1 cellular context compared by ENCODE assay signal in the genomic region with DNA sequence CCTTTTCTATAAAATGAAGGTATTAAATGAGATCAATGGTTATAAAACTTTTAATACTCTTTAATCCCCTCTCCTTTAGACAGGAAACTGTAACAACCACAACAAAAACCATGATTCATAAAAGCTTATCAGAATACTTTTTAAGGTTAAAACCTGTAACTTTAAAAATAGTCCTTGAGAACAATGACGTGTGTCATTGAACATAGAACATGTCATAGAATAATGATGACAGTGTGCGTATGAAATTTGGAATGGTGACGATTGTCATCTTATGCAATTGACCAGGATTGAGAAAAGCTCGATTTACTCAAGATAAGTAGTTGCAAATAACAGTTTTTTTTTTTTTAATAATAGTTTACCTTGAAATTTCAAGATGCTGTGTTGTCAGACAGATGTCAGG.
TF ChIP-seq lines count a peak whose summit lies in the region.

No MANE protein-coding gene starts in this region.

TF ChIP-seq in WTC11, 78 proteins besides CTCF, POLR2A, EP300 and RAD21 (continued from another document):
- TF ChIP-seq USF2 (CRISPR knock-in tag; IDR thresholded peaks at IDR 0.05), result no peak
- no peak for TF ChIP-seq MYBL2 (CRISPR knock-in tag; IDR thresholded peaks at IDR 0.05)
- no peak for TF ChIP-seq JUN (CRISPR knock-in tag; IDR thresholded peaks at IDR 0.05)
- no peak for TF ChIP-seq GTF2I (CRISPR knock-in tag; conservative IDR thresholded peaks at IDR 0.05)
- TF ChIP-seq IRF2 (CRISPR knock-in tag; IDR thresholded peaks at IDR 0.05; ENCODE audit: borderline replicate concordance, low read depth), result no peak
- TF ChIP-seq, protein P1, sequence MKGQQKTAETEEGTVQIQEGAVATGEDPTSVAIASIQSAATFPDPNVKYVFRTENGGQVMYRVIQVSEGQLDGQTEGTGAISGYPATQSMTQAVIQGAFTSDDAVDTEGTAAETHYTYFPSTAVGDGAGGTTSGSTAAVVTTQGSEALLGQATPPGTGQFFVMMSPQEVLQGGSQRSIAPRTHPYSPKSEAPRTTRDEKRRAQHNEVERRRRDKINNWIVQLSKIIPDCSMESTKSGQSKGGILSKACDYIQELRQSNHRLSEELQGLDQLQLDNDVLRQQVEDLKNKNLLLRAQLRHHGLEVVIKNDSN (CRISPR knock-in tag; IDR thresholded peaks at IDR 0.05), result no peak
- no peak for TF ChIP-seq ATF6 (CRISPR knock-in tag; IDR thresholded peaks at IDR 0.05)
- TF ChIP-seq, protein P2, sequence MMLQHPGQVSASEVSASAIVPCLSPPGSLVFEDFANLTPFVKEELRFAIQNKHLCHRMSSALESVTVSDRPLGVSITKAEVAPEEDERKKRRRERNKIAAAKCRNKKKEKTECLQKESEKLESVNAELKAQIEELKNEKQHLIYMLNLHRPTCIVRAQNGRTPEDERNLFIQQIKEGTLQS (CRISPR knock-in tag; conservative IDR thresholded peaks at IDR 0.05), result no peak
- TF ChIP-seq, protein P3, sequence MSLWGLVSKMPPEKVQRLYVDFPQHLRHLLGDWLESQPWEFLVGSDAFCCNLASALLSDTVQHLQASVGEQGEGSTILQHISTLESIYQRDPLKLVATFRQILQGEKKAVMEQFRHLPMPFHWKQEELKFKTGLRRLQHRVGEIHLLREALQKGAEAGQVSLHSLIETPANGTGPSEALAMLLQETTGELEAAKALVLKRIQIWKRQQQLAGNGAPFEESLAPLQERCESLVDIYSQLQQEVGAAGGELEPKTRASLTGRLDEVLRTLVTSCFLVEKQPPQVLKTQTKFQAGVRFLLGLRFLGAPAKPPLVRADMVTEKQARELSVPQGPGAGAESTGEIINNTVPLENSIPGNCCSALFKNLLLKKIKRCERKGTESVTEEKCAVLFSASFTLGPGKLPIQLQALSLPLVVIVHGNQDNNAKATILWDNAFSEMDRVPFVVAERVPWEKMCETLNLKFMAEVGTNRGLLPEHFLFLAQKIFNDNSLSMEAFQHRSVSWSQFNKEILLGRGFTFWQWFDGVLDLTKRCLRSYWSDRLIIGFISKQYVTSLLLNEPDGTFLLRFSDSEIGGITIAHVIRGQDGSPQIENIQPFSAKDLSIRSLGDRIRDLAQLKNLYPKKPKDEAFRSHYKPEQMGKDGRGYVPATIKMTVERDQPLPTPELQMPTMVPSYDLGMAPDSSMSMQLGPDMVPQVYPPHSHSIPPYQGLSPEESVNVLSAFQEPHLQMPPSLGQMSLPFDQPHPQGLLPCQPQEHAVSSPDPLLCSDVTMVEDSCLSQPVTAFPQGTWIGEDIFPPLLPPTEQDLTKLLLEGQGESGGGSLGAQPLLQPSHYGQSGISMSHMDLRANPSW (CRISPR knock-in tag; conservative IDR thresholded peaks at IDR 0.05; ENCODE audit: low read depth), result no peak
- TF ChIP-seq KAT7 (CRISPR knock-in tag; IDR thresholded peaks at IDR 0.05; ENCODE audit: borderline replicate concordance), result no peak
- TF ChIP-seq IRF1 (CRISPR knock-in tag; IDR thresholded peaks at IDR 0.05), result no peak
- TF ChIP-seq JAZF1 (CRISPR knock-in tag; IDR thresholded peaks at IDR 0.05), result no peak
- TF ChIP-seq ZBTB21 (CRISPR knock-in tag; IDR thresholded peaks at IDR 0.05; ENCODE audit: borderline replicate concordance), result no peak
